ENCODE assay signal across 20 cellular contexts in genomic region chr20:38888059-38888831, GRCh38. TPM values are rescaled to one million over a fixed set of nuclear protein-coding genes. Genes with fewer than 3 reads are reported as not detected.
DNase-seq lines count a peak whose midpoint lies in the region; ATAC-seq and TF ChIP-seq lines count a peak whose summit lies in the region.
"Had no signal": no experiment of that assay in that cellular context is flagged by ENCODE, and none has a peak within 500 bp of the region (broad histone marks: within the 10 kb centered on the region; RNA-seq: fewer than 3 reads in every experiment).

No MANE protein-coding gene starts in this region.

- CTCF ChIA-PET in activated CD8-positive, alpha-beta T cell treated with anti-CD3 and anti-CD28 coated beads, Interleukin-2, amount 10 ng/mL, durations not matched to agents 7 days and 5 days (lab: Charles Lee) = interaction anchor here (1.3 to 3.1 kb wide), 3 partner anchors 11 to 83 kb away, joined by 4 to 9 read pairs (median 5); partner anchors contain the start of gene PPP1R16B
- CTCF ChIA-PET in activated CD8-positive, alpha-beta T cell treated with anti-CD3 and anti-CD28 coated beads for 36 hours (lab: Charles Lee) = interaction anchor here (0.9 to 1.7 kb wide), 2 partner anchors 98 to 138 kb away, joined by 3 to 4 read pairs; no protein-coding TSS in a partner anchor

- ATAC-seq in activated CD8-positive, alpha-beta T cell treated with anti-CD3 and anti-CD28 coated beads, Interleukin-2, amount 10 ng/mL, durations not matched to agents 7 days and 5 days = no peak
- no peak for ATAC-seq in activated CD8-positive, alpha-beta T cell treated with anti-CD3 and anti-CD28 coated beads for 36 hours
- ATAC-seq in T-helper 17 cell (no peak), GM19023 (IDR thresholded peaks at IDR 0.05; ENCODE audit: unreplicated experiment) (no peak)
- ATAC-seq: pancreas had no signal

- POLR2A ChIA-PET in activated CD8-positive, alpha-beta T cell treated with anti-CD3 and anti-CD28 coated beads, Interleukin-2, amount 10 ng/mL, durations not matched to agents 7 days and 5 days (lab: Charles Lee) = interaction anchor here (1.5 to 1.9 kb wide), 2 partner anchors 9 to 14 kb away, joined by 3 to 6 read pairs; no protein-coding TSS in a partner anchor
- POLR2A ChIA-PET in activated CD8-positive, alpha-beta T cell treated with anti-CD3 and anti-CD28 coated beads for 36 hours (lab: Charles Lee) = interaction anchor here (0.8 kb wide), 1 partner anchor 16 kb away, joined by 3 read pairs; no protein-coding TSS in a partner anchor

- H3K27ac Mint-ChIP-seq in activated CD8-positive, alpha-beta T cell treated with anti-CD3 and anti-CD28 coated beads, Interleukin-2, amount 10 ng/mL, durations not matched to agents 7 days and 5 days = peak overlapping the region; percentile 69
- H3K27ac Mint-ChIP-seq in activated CD8-positive, alpha-beta T cell treated with anti-CD3 and anti-CD28 coated beads for 36 hours = no peak overlapping the region
- peak overlapping the region; percentile 29 for H3K27ac Mint-ChIP-seq in T-helper 17 cell
- no peak overlapping the region for H3K27ac Mint-ChIP-seq in T-helper 2 cell treated with Interferon-gamma antibody and Interleukin-4, amounts not matched to agents 5 μg/mL and 100 μg/mL, for 36 hours
- H3K27ac Mint-ChIP-seq: activated CD4-positive, alpha-beta T cell treated with anti-CD3 and anti-CD28 coated beads, Interleukin-2, amount 10 ng/mL, durations not matched to agents 7 days and 5 days; mesothelial cell of epicardium had no signal

- no peaks in the 10 kb centered on the region for H3K9me3 Mint-ChIP-seq in activated CD8-positive, alpha-beta T cell treated with anti-CD3 and anti-CD28 coated beads, Interleukin-2, amount 10 ng/mL, durations not matched to agents 7 days and 5 days (ENCODE audit: insufficient read depth)
- no peaks in the 10 kb centered on the region for H3K9me3 Mint-ChIP-seq in activated CD8-positive, alpha-beta T cell treated with anti-CD3 and anti-CD28 coated beads for 36 hours
- no peaks in the 10 kb centered on the region for H3K9me3 Mint-ChIP-seq in T-helper 2 cell treated with Interferon-gamma antibody and Interleukin-4, amounts not matched to agents 5 μg/mL and 100 μg/mL, for 36 hours
- H3K9me3 Mint-ChIP-seq: activated CD4-positive, alpha-beta T cell treated with anti-CD3 and anti-CD28 coated beads, Interleukin-2, amount 10 ng/mL, durations not matched to agents 7 days and 5 days; mesothelial cell of epicardium had no signal

- H3K36me3 Mint-ChIP-seq in activated CD8-positive, alpha-beta T cell treated with anti-CD3 and anti-CD28 coated beads, Interleukin-2, amount 10 ng/mL, durations not matched to agents 7 days and 5 days (ENCODE audit: low read depth) = peaks cover 30% of the 10 kb centered on the region
- H3K36me3 Mint-ChIP-seq in activated CD8-positive, alpha-beta T cell treated with anti-CD3 and anti-CD28 coated beads for 36 hours (ENCODE audit: low read depth) = peaks cover 17% of the 10 kb centered on the region
- H3K36me3 Mint-ChIP-seq in T-helper 17 cell (ENCODE audit: low read depth) = peaks cover 2% of the 10 kb centered on the region
- H3K36me3 Mint-ChIP-seq in T-helper 2 cell treated with Interferon-gamma antibody and Interleukin-4, amounts not matched to agents 5 μg/mL and 100 μg/mL, for 36 hours (ENCODE audit: low read depth) = peaks cover 14% of the 10 kb centered on the region
- H3K36me3 Mint-ChIP-seq: mesothelial cell of epicardium had no signal

- no peak for TF ChIP-seq CTCF in activated CD8-positive, alpha-beta T cell treated with anti-CD3 and anti-CD28 coated beads for 36 hours (IDR thresholded peaks at IDR 0.05)

- no peaks in the 10 kb centered on the region for H3K9me3 ChIP-seq in T-helper 17 cell (ENCODE audit: control insufficient read depth, low read length, poor library complexity, severe bottlenecking)
- H3K9me3 ChIP-seq: pancreas had no signal

- H3K27me3 Mint-ChIP-seq in activated CD8-positive, alpha-beta T cell treated with anti-CD3 and anti-CD28 coated beads, Interleukin-2, amount 10 ng/mL, durations not matched to agents 7 days and 5 days (ENCODE audit: low read depth) = no peaks in the 10 kb centered on the region
- no peaks in the 10 kb centered on the region for H3K27me3 Mint-ChIP-seq in activated CD8-positive, alpha-beta T cell treated with anti-CD3 and anti-CD28 coated beads for 36 hours
- H3K27me3 Mint-ChIP-seq in T-helper 17 cell = no peaks in the 10 kb centered on the region
- H3K27me3 Mint-ChIP-seq in T-helper 2 cell treated with Interferon-gamma antibody and Interleukin-4, amounts not matched to agents 5 μg/mL and 100 μg/mL, for 36 hours (ENCODE audit: low read depth) = no peaks in the 10 kb centered on the region
- H3K27me3 Mint-ChIP-seq: activated CD4-positive, alpha-beta T cell treated with anti-CD3 and anti-CD28 coated beads, Interleukin-2, amount 10 ng/mL, durations not matched to agents 7 days and 5 days had no signal

- H3K4me1 Mint-ChIP-seq in activated CD8-positive, alpha-beta T cell treated with anti-CD3 and anti-CD28 coated beads, Interleukin-2, amount 10 ng/mL, durations not matched to agents 7 days and 5 days (ENCODE audit: low read depth) = peaks cover 46% of the 10 kb centered on the region
- H3K4me1 Mint-ChIP-seq in activated CD8-positive, alpha-beta T cell treated with anti-CD3 and anti-CD28 coated beads for 36 hours (ENCODE audit: low read depth) = peaks cover 54% of the 10 kb centered on the region
- peaks cover 19% of the 10 kb centered on the region for H3K4me1 Mint-ChIP-seq in T-helper 17 cell
- peaks cover 27% of the 10 kb centered on the region for H3K4me1 Mint-ChIP-seq in T-helper 2 cell treated with Interferon-gamma antibody and Interleukin-4, amounts not matched to agents 5 μg/mL and 100 μg/mL, for 36 hours (ENCODE audit: low read depth)

- no peak for DNase-seq in activated CD8-positive, alpha-beta T cell treated with anti-CD3 and anti-CD28 coated beads, Interleukin-2, amount 10 ng/mL, durations not matched to agents 7 days and 5 days
- DNase-seq in activated CD8-positive, alpha-beta T cell treated with anti-CD3 and anti-CD28 coated beads for 36 hours = no peak
- DNase-seq in T-helper 17 cell = no peak
- DNase-seq in hippocampal formation (lab: John Stamatoyannopoulos, UW) = peak; percentile 67 to 82
- peak; percentile 88 for DNase-seq in putamen (ENCODE audit: low spot score)
- no peak for DNase-seq in T-helper 2 cell treated with Interferon-gamma antibody and Interleukin-4, amounts not matched to agents 5 μg/mL and 100 μg/mL, for 36 hours (ENCODE audit: low spot score)
- DNase-seq in DMS 273 treated with DMSO at 0.1 percent for 48 hours (lab: John Stamatoyannopoulos, UW) = no peak
- DNase-seq: 8988T; activated CD4-positive, alpha-beta T cell treated with anti-CD3 and anti-CD28 coated beads, Interleukin-2, amount 10 ng/mL, durations not matched to agents 7 days and 5 days; activated gamma-delta T cell treated with Interleukin-2 at 50 U/mL for 16 hours; foreskin fibroblast; HCEC 1CT; IMR-90; NCI-H1105; pancreas; SHP77; T-helper 9 cell had no signal

- no peak overlapping the region for H3K4me3 Mint-ChIP-seq in activated CD8-positive, alpha-beta T cell treated with anti-CD3 and anti-CD28 coated beads, Interleukin-2, amount 10 ng/mL, durations not matched to agents 7 days and 5 days
- H3K4me3 Mint-ChIP-seq in activated CD8-positive, alpha-beta T cell treated with anti-CD3 and anti-CD28 coated beads for 36 hours = no peak overlapping the region
- no peak overlapping the region for H3K4me3 Mint-ChIP-seq in T-helper 17 cell
- no peak overlapping the region for H3K4me3 Mint-ChIP-seq in T-helper 2 cell treated with Interferon-gamma antibody and Interleukin-4, amounts not matched to agents 5 μg/mL and 100 μg/mL, for 36 hours
- H3K4me3 Mint-ChIP-seq: activated CD4-positive, alpha-beta T cell treated with anti-CD3 and anti-CD28 coated beads, Interleukin-2, amount 10 ng/mL, durations not matched to agents 7 days and 5 days; CD14-positive monocyte; mesothelial cell of epicardium had no signal

- intact Hi-C loops in activated CD8-positive, alpha-beta T cell treated with anti-CD3 and anti-CD28 coated beads for 36 hours (cut with micrococcal nuclease) = no loop called here

RNA-seq across cellular contexts. Expression of gene FAM83D, which starts 38.0 kb away (rescaled TPM):
- 10 to 100 TPM; 24.9 to 25.6 TPM for total RNA-seq in activated CD8-positive, alpha-beta T cell treated with anti-CD3 and anti-CD28 coated beads, Interleukin-2, amount 10 ng/mL, durations not matched to agents 7 days and 5 days
- 10 to 100 TPM; 12.6 to 13.8 TPM for total RNA-seq in activated CD8-positive, alpha-beta T cell treated with anti-CD3 and anti-CD28 coated beads for 36 hours
- 1 to 10 TPM; 2.1 to 3.3 TPM for total RNA-seq in T-helper 17 cell

Comparison
In these comparisons a context has a peak if more than half of its experiments do, and no peak if none do; other contexts are left out.
1. H3K27ac Mint-ChIP-seq: peak in activated CD8-positive, alpha-beta T cell treated with anti-CD3 and anti-CD28 coated beads, Interleukin-2, amount 10 ng/mL, durations not matched to agents 7 days and 5 days (single experiment) and T-helper 17 cell (single experiment); none in activated CD8-positive, alpha-beta T cell treated with anti-CD3 and anti-CD28 coated beads for 36 hours (single experiment) and T-helper 2 cell treated with Interferon-gamma antibody and Interleukin-4, amounts not matched to agents 5 μg/mL and 100 μg/mL, for 36 hours (single experiment).
2. DNase-seq: peak in hippocampal formation (2 of 2) and putamen (single experiment); none in activated CD8-positive, alpha-beta T cell treated with anti-CD3 and anti-CD28 coated beads, Interleukin-2, amount 10 ng/mL, durations not matched to agents 7 days and 5 days (single experiment), activated CD8-positive, alpha-beta T cell treated with anti-CD3 and anti-CD28 coated beads for 36 hours (single experiment), T-helper 17 cell (0 of 3), T-helper 2 cell treated with Interferon-gamma antibody and Interleukin-4, amounts not matched to agents 5 μg/mL and 100 μg/mL, for 36 hours (single experiment) and DMS 273 treated with DMSO at 0.1 percent for 48 hours (single experiment).